ENCODE assay signal across 19 cellular contexts in genomic region chr6:165117121-165117520, GRCh38.
DNase-seq lines count a peak whose midpoint lies in the region; ATAC-seq and TF ChIP-seq lines count a peak whose summit lies in the region.
"Had no signal": no experiment of that assay in that cellular context is flagged by ENCODE, and none has a peak within 500 bp of the region (broad histone marks: within the 10 kb centered on the region; RNA-seq: fewer than 3 reads in every experiment).

No MANE protein-coding gene starts in this region.

- H3K4me1 ChIP-seq in SJSA1 (replicated peaks) (peaks cover 51% of the 10 kb centered on the region), smooth muscle cell (ENCODE audit: low read depth) (peaks cover 3% of the 10 kb centered on the region), heart right ventricle (no peaks in the 10 kb centered on the region)
- H3K4me1 ChIP-seq: Caco-2, Peyer's patch had no signal

- peak overlapping the region; percentile 93 for H3K27ac ChIP-seq in SJSA1
- peak overlapping the region; percentile 73 for H3K27ac ChIP-seq in smooth muscle cell (ENCODE audit: low read depth)
- no peak overlapping the region for H3K27ac ChIP-seq in heart right ventricle
- H3K27ac ChIP-seq: Peyer's patch had no signal

- intact Hi-C loops in heart right ventricle (cut with DNase I): no loop called here

- H3K36me3 ChIP-seq in SJSA1 (peaks cover 7% of the 10 kb centered on the region), smooth muscle cell (ENCODE audit: low read depth) (no peaks in the 10 kb centered on the region), heart right ventricle (no peaks in the 10 kb centered on the region)
- H3K36me3 ChIP-seq: Peyer's patch had no signal

- H3K4me3 ChIP-seq in SJSA1 (no peak overlapping the region), smooth muscle cell (no peak overlapping the region), heart right ventricle (no peak overlapping the region)
- H3K4me3 ChIP-seq: K562, Peyer's patch had no signal

- H4K20me1 ChIP-seq in smooth muscle cell (ENCODE audit: low read depth): no peaks in the 10 kb centered on the region

- 61% methylated on average over 2 of the region's 2 CpGs for WGBS in smooth muscle cell (ENCODE audit: low lambda C conversion rate)
- 80 to 81% methylated on average over 2 of the region's 2 CpGs for WGBS in heart right ventricle, 2 donors

- H2AFZ ChIP-seq in smooth muscle cell (ENCODE audit: low read depth): no peak overlapping the region

- no peaks in the 10 kb centered on the region for H3K79me2 ChIP-seq in smooth muscle cell (ENCODE audit: low read depth)

- H3K27me3 ChIP-seq in SJSA1 (replicated peaks) (no peaks in the 10 kb centered on the region), smooth muscle cell (ENCODE audit: low read depth) (no peaks in the 10 kb centered on the region), heart right ventricle (no peaks in the 10 kb centered on the region)
- H3K27me3 ChIP-seq: Peyer's patch had no signal

- TF ChIP-seq CTCF in smooth muscle cell (IDR thresholded peaks at IDR 0.05; ENCODE audit: borderline replicate concordance, insufficient read depth, poor library complexity, severe bottlenecking) (no peak), heart right ventricle (IDR thresholded peaks at IDR 0.05) (no peak), GM13976 (IDR thresholded peaks at IDR 0.05; ENCODE audit: borderline replicate concordance, control extremely low read depth, extremely low read depth, insufficient read depth, missing control alignments) (no peak)

- H3F3A ChIP-seq in smooth muscle cell (ENCODE audit: low read depth): no peaks in the 10 kb centered on the region

- no peak overlapping the region for H3K4me2 ChIP-seq in smooth muscle cell

- no peak for ATAC-seq in heart right ventricle
- ATAC-seq in GM21717 (IDR thresholded peaks at IDR 0.05; ENCODE audit: unreplicated experiment): no peak
- ATAC-seq: HCT116, K562, SK-N-SH treated with all-trans-retinoic acid at 6 μM for 48 hours had no signal

- in situ Hi-C loops in GM13976 (cut with MboI; ENCODE audit: low sequenced_read_pairs, unreplicated experiment): no loop called here

- H3K9me3 ChIP-seq in SJSA1 (replicated peaks): peaks cover 13% of the 10 kb centered on the region
- H3K9me3 ChIP-seq in smooth muscle cell (replicated peaks; ENCODE audit: low read depth): no peaks in the 10 kb centered on the region
- H3K9me3 ChIP-seq in heart right ventricle: peaks cover 0 to 43% (median 9%) of the 10 kb centered on the region in 11 donors
- H3K9me3 ChIP-seq: Caco-2 had no signal

- H3K9ac ChIP-seq in smooth muscle cell (ENCODE audit: low read depth): no peak overlapping the region

- DNase-seq in GM04503 (ENCODE audit: low read depth) (peak; percentile 47), SJSA1 (ENCODE audit: low read depth in 1 of 2, low spot score in 2 of 2) (peak; percentile 81 to 89), kidney tubule cell (ENCODE audit: low spot score) (peak; percentile 54), smooth muscle cell (lab: John Stamatoyannopoulos, UW; ENCODE audit: unreplicated experiment) (no peak), foreskin melanocyte (no peak), heart right ventricle (no peak), GM13976 (ENCODE audit: low spot score) (no peak)
- DNase-seq: Caco-2; CD4-positive, CD25-positive, alpha-beta regulatory T cell; DMS153; NCI-H1436; NCI-H2081; NCI-H524; Peyer's patch; SHP77 had no signal

Comparison
In these comparisons a context has a peak if more than half of its experiments do, and no peak if none do; other contexts are left out.
1. DNase-seq: peak in GM04503 (single experiment), SJSA1 (2 of 2) and kidney tubule cell (single experiment); none in smooth muscle cell (single experiment), foreskin melanocyte (single experiment), heart right ventricle (0 of 2) and GM13976 (single experiment).
2. H3K27ac ChIP-seq: peak in SJSA1 (single experiment) and smooth muscle cell (single experiment); none in heart right ventricle (0 of 10).